Comparison of ENCODE assay signal across 14 cellular contexts in genomic region chr13:95260031-95260525, GRCh38.
DNase-seq lines count a peak whose midpoint lies in the region; ATAC-seq and TF ChIP-seq lines count a peak whose summit lies in the region.
"Had no signal": no experiment of that assay in that cellular context is flagged by ENCODE, and none has a peak within 500 bp of the region (broad histone marks: within the 10 kb centered on the region; RNA-seq: fewer than 3 reads in every experiment).

No MANE protein-coding gene starts in this region.

- in situ Hi-C loops in GM13976 (cut with MboI; ENCODE audit: low sequenced_read_pairs, unreplicated experiment): no loop called here

- ATAC-seq in GM19438 (IDR thresholded peaks at IDR 0.05; ENCODE audit: low read depth, unreplicated experiment) (peak; percentile 52), HG02798 (IDR thresholded peaks at IDR 0.05; ENCODE audit: poor library complexity, unreplicated experiment) (peak; percentile 71), HG03469 (IDR thresholded peaks at IDR 0.05; ENCODE audit: unreplicated experiment) (peak; percentile 45)
- ATAC-seq: stimulated activated naive CD8-positive, alpha-beta T cell treated with anti-CD3 and anti-CD28 coated beads, Interleukin-15, Interleukin-2, amounts not matched to agents 100 U/mL and 50 U/mL, for 24 hours had no signal

- DNase-seq in GM13976 (ENCODE audit: low spot score): peak; percentile 39
- DNase-seq in SW 1271 (lab: John Stamatoyannopoulos, UW): no peak
- DNase-seq in activated naive CD4-positive, alpha-beta T cell treated with anti-CD3 and anti-CD28 coated beads, Interleukin-2, amount 50 U/mL, for 16 hours: no peak
- DNase-seq in activated naive CD4-positive, alpha-beta T cell (lab: John Stamatoyannopoulos, UW): no peak
- DNase-seq in hypothalamus (lab: John Stamatoyannopoulos, UW): no peak
- DNase-seq: activated naive CD4-positive, alpha-beta T cell treated with anti-CD3 and anti-CD28 coated beads, Interleukin-2, amount 10 ng/mL, durations not matched to agents 7 days and 5 days; MM.1S; NCI-H524 treated with DMSO at 0.1 percent for 48 hours; nucleus accumbens; SK-N-SH; stimulated activated naive CD8-positive, alpha-beta T cell treated with anti-CD3 and anti-CD28 coated beads, Interleukin-15, Interleukin-2, amounts not matched to agents 100 U/mL and 50 U/mL, for 24 hours had no signal

- TF ChIP-seq CTCF in GM13976 (IDR thresholded peaks at IDR 0.05; ENCODE audit: borderline replicate concordance, control extremely low read depth, extremely low read depth, insufficient read depth, missing control alignments): no peak
